28 cellular contexts compared by ENCODE assay signal in genomic region chr18:25275414-25276001, GRCh38.
DNase-seq lines count a peak whose midpoint lies in the region; ATAC-seq and TF ChIP-seq lines count a peak whose summit lies in the region.
"Had no signal": no experiment of that assay in that cellular context is flagged by ENCODE, and none has a peak within 500 bp of the region (broad histone marks: within the 10 kb centered on the region; RNA-seq: fewer than 3 reads in every experiment).

No MANE protein-coding gene starts in this region.

- H3K36me3 ChIP-seq in right atrium auricular region (no peaks in the 10 kb centered on the region), parathyroid adenoma (ENCODE audit: control insufficient read depth, insufficient read depth, low read length) (no peaks in the 10 kb centered on the region)
- H3K36me3 ChIP-seq: adrenal gland, pancreas, vagina had no signal

- ATAC-seq in GM18909 (IDR thresholded peaks at IDR 0.05; ENCODE audit: poor library complexity, unreplicated experiment) = no peak
- ATAC-seq in stimulated activated naive CD8-positive, alpha-beta T cell treated with anti-CD3 and anti-CD28 coated beads, Interleukin-15, Interleukin-2, amounts not matched to agents 100 U/mL and 50 U/mL, for 24 hours = no peak
- ATAC-seq: naive thymus-derived CD4-positive, alpha-beta T cell; Panc1; pancreas had no signal

- no peak overlapping the region for H3K9ac ChIP-seq in parathyroid adenoma
- H3K9ac ChIP-seq: KMS-11 had no signal

- peak overlapping the region; percentile 48 to 61 for H3K27ac ChIP-seq in right atrium auricular region
- H3K27ac ChIP-seq in parathyroid adenoma = peak overlapping the region; percentile 24
- H3K27ac ChIP-seq: 22Rv1, adrenal gland, C4-2B, KMS-11, pancreas, vagina had no signal

- peak overlapping the region; percentile 63 for H2AFZ ChIP-seq in parathyroid adenoma

- no peak overlapping the region for H3K4me2 ChIP-seq in parathyroid adenoma (ENCODE audit: low read length)
- H3K4me2 ChIP-seq: KMS-11 had no signal

- H3K4me3 ChIP-seq in right atrium auricular region (no peak overlapping the region), parathyroid adenoma (ENCODE audit: low read depth, low read length) (no peak overlapping the region)
- H3K4me3 ChIP-seq: adrenal gland, pancreas, vagina had no signal

- no peaks in the 10 kb centered on the region for H3K9me3 ChIP-seq in right atrium auricular region
- H3K9me3 ChIP-seq in parathyroid adenoma (ENCODE audit: control insufficient read depth, low read length) = no peaks in the 10 kb centered on the region
- H3K9me3 ChIP-seq: adrenal gland, pancreas, vagina had no signal

- DNase-seq in DMS 273 (lab: John Stamatoyannopoulos, UW; ENCODE audit: unreplicated experiment) (peak; percentile 17), DMS 273 treated with DMSO at 0.1 percent for 48 hours (lab: John Stamatoyannopoulos, UW) (no peak), RPMI8226 (peak; percentile 12), right atrium auricular region (ENCODE audit: low spot score) (no peak), GM03348 (ENCODE audit: low spot score) (no peak)
- no peak for DNase-seq in stimulated activated naive CD8-positive, alpha-beta T cell treated with anti-CD3 and anti-CD28 coated beads, Interleukin-15, Interleukin-2, amounts not matched to agents 100 U/mL and 50 U/mL, for 24 hours
- DNase-seq: activated CD4-positive, CD25-positive, alpha-beta regulatory T cell; activated naive CD4-positive, alpha-beta T cell treated with anti-CD3 and anti-CD28 coated beads for 36 hours; adrenal gland; DND-41; effector CD8-positive, alpha-beta T cell; foreskin fibroblast; HCEC 1CT; head of caudate nucleus; naive thymus-derived CD4-positive, alpha-beta T cell; NCI-H1436; NCI-H2107; NCI-H524 treated with DMSO at 0.1 percent for 48 hours; pancreas; stimulated activated CD4-positive, alpha-beta T cell treated with anti-CD3 and anti-CD28 coated beads, Interleukin-15, amount 100 ng/mL, for 24 hours; stimulated activated naive CD4-positive, alpha-beta T cell had no signal

- H3K79me2 ChIP-seq in parathyroid adenoma = no peaks in the 10 kb centered on the region

- no peak for TF ChIP-seq CTCF in right atrium auricular region (IDR thresholded peaks at IDR 0.05)
- no peak for TF ChIP-seq CTCF in parathyroid adenoma (IDR thresholded peaks at IDR 0.05)

- peaks cover 0 to 22% of the 10 kb centered on the region in 2 donors for H3K4me1 ChIP-seq in right atrium auricular region
- peaks cover 11% of the 10 kb centered on the region for H3K4me1 ChIP-seq in parathyroid adenoma
- H3K4me1 ChIP-seq: pancreas, vagina had no signal

- no peaks in the 10 kb centered on the region for H3K27me3 ChIP-seq in right atrium auricular region
- H3K27me3 ChIP-seq in parathyroid adenoma (ENCODE audit: control insufficient read depth, insufficient read depth, low read length) = no peaks in the 10 kb centered on the region
- H3K27me3 ChIP-seq: adrenal gland, pancreas, vagina had no signal

Comparison
In these comparisons a context has a peak if more than half of its experiments do, and no peak if none do; other contexts are left out.
1. DNase-seq: peak in DMS 273 (single experiment) and RPMI8226 (single experiment); none in DMS 273 treated with DMSO at 0.1 percent for 48 hours (single experiment), right atrium auricular region (single experiment), GM03348 (single experiment) and stimulated activated naive CD8-positive, alpha-beta T cell treated with anti-CD3 and anti-CD28 coated beads, Interleukin-15, Interleukin-2, amounts not matched to agents 100 U/mL and 50 U/mL, for 24 hours (single experiment).